ENCODE assay signal across 18 cellular contexts in the genomic region with DNA sequence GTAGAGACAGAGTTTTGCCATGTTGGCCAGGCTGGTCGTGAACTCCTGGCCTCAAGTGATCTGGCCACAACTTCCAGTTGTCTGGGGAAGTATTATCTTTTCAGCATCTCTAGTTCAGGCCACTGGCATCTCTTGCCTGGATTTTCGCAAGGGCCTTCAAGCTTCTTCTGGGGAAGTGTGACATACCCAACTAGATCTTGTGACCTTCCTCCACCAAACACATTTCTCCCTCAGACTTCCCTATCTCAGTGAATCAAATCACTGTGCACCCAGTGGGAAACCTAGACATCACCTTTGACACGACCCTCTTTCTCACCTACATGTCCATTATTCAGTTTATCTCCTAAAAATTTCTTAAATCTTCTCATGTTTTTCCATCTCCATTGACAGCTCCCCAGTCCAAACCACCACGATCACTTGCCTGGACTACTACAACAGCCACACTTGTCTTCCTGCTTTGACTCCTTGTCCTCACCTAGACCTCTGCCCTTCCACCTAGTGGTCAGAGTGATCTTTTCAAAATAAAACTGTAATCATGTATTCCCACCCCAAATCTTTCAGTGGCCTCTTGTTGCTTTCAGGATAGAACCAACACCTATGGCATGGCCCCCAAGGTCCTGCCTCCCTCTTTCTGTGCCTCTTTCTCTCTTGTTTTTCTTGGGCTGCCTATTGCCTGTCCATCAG. TPM values are rescaled to one million over a fixed set of nuclear protein-coding genes. Genes with fewer than 3 reads are reported as not detected.
DNase-seq lines count a peak whose midpoint lies in the region; ATAC-seq and TF ChIP-seq lines count a peak whose summit lies in the region.
"Had no signal": no experiment of that assay in that cellular context is flagged by ENCODE, and none has a peak within 500 bp of the region (broad histone marks: within the 10 kb centered on the region; RNA-seq: fewer than 3 reads in every experiment).

No MANE protein-coding gene starts in this region.

- H3K27me3 Mint-ChIP-seq in stimulated activated naive CD8-positive, alpha-beta T cell treated with anti-CD3 and anti-CD28 coated beads, Interleukin-15, Interleukin-2, amounts not matched to agents 100 ng/mL and 50 ng/mL, for 24 hours: no peaks in the 10 kb centered on the region
- no peaks in the 10 kb centered on the region for H3K27me3 Mint-ChIP-seq in stimulated activated naive CD8-positive, alpha-beta T cell treated with anti-CD3 and anti-CD28 coated beads, Interleukin-15, amount 100 ng/mL, for 72 hours
- H3K27me3 Mint-ChIP-seq in dendritic cell treated with granulocyte-macrophage colony-stimulating factor and Interleukin-4, amounts not matched to agents 40 ng/mL and 50 ng/mL, for 4 days: no peaks in the 10 kb centered on the region

- peaks cover 0 to 21% of the 10 kb centered on the region in 2 donors for H3K36me3 ChIP-seq in psoas muscle (ENCODE audit: insufficient read depth in 1 of 2, low read depth in 1 of 2)
- H3K36me3 ChIP-seq: vagina had no signal

- no peaks in the 10 kb centered on the region for H3K9me3 ChIP-seq in psoas muscle
- H3K9me3 ChIP-seq: esophagus muscularis mucosa, spleen, vagina had no signal

- no peak for TF ChIP-seq CTCF in psoas muscle (IDR thresholded peaks at IDR 0.05)

- H3K4me1 ChIP-seq in psoas muscle: peaks cover 6% of the 10 kb centered on the region

- H3K27me3 ChIP-seq in psoas muscle (ENCODE audit: insufficient read depth in 3 of 3, low read length in 2 of 3): no peaks in the 10 kb centered on the region
- H3K27me3 ChIP-seq: esophagus muscularis mucosa, hepatocyte, spleen, vagina had no signal

- ATAC-seq in stimulated activated naive CD8-positive, alpha-beta T cell treated with anti-CD3 and anti-CD28 coated beads, Interleukin-15, amount 100 ng/mL, for 72 hours: no peak
- ATAC-seq in HG03280 (IDR thresholded peaks at IDR 0.05; ENCODE audit: unreplicated experiment): no peak
- ATAC-seq in psoas muscle: no peak
- ATAC-seq: stimulated activated naive CD8-positive, alpha-beta T cell treated with anti-CD3 and anti-CD28 coated beads, Interleukin-15, Interleukin-2, amounts not matched to agents 100 U/mL and 50 U/mL, for 24 hours had no signal

- peak overlapping the region; percentile 7 for H3K27ac Mint-ChIP-seq in stimulated activated naive CD8-positive, alpha-beta T cell treated with anti-CD3 and anti-CD28 coated beads, Interleukin-15, Interleukin-2, amounts not matched to agents 100 ng/mL and 50 ng/mL, for 24 hours
- H3K27ac Mint-ChIP-seq in stimulated activated naive CD8-positive, alpha-beta T cell treated with anti-CD3 and anti-CD28 coated beads, Interleukin-15, amount 100 ng/mL, for 72 hours: no peak overlapping the region
- peak overlapping the region; percentile 58 for H3K27ac Mint-ChIP-seq in dendritic cell treated with granulocyte-macrophage colony-stimulating factor and Interleukin-4, amounts not matched to agents 40 ng/mL and 50 ng/mL, for 4 days

- H3K9me3 Mint-ChIP-seq in stimulated activated naive CD8-positive, alpha-beta T cell treated with anti-CD3 and anti-CD28 coated beads, Interleukin-15, Interleukin-2, amounts not matched to agents 100 ng/mL and 50 ng/mL, for 24 hours: no peaks in the 10 kb centered on the region
- H3K9me3 Mint-ChIP-seq in stimulated activated naive CD8-positive, alpha-beta T cell treated with anti-CD3 and anti-CD28 coated beads, Interleukin-15, amount 100 ng/mL, for 72 hours: no peaks in the 10 kb centered on the region
- no peaks in the 10 kb centered on the region for H3K9me3 Mint-ChIP-seq in dendritic cell treated with granulocyte-macrophage colony-stimulating factor and Interleukin-4, amounts not matched to agents 40 ng/mL and 50 ng/mL, for 4 days

- intact Hi-C loops in dendritic cell treated with granulocyte-macrophage colony-stimulating factor and Interleukin-4, amounts not matched to agents 40 ng/mL and 50 ng/mL, for 4 days (cut with micrococcal nuclease): no loop called here
- intact Hi-C loops in psoas muscle (cut with DNase I): no loop called here

- DNase-seq in stimulated activated naive CD8-positive, alpha-beta T cell treated with anti-CD3 and anti-CD28 coated beads, Interleukin-15, amount 100 ng/mL, for 72 hours: no peak
- peak; percentile 87 for DNase-seq in MV-4-11 (lab: John Stamatoyannopoulos, UW)
- DNase-seq in NCI-H2081 treated with DMSO at 0.1 percent for 48 hours (lab: John Stamatoyannopoulos, UW): no peak
- no peak for DNase-seq in NCI-H510A treated with DMSO at 0.1 percent for 48 hours (lab: John Stamatoyannopoulos, UW)
- DNase-seq in psoas muscle: no peak
- DNase-seq: activated CD4-positive, alpha-beta T cell treated with anti-CD3 and anti-CD28 coated beads for 1 hour; activated naive CD4-positive, alpha-beta T cell treated with Interleukin-2 at 50 U/mL for 16 hours; dermis blood vessel endothelial cell; NCI-H2029; spleen; stimulated activated naive CD8-positive, alpha-beta T cell treated with anti-CD3 and anti-CD28 coated beads, Interleukin-15, Interleukin-2, amounts not matched to agents 100 U/mL and 50 U/mL, for 24 hours; T-helper 2 cell had no signal

- H3K27ac ChIP-seq in psoas muscle: no peak overlapping the region
- H3K27ac ChIP-seq: esophagus muscularis mucosa, hepatocyte, spleen, vagina had no signal

- no peak overlapping the region for H3K4me3 ChIP-seq in psoas muscle
- H3K4me3 ChIP-seq: esophagus muscularis mucosa, hepatocyte, spleen, vagina had no signal

- H3K4me3 Mint-ChIP-seq in stimulated activated naive CD8-positive, alpha-beta T cell treated with anti-CD3 and anti-CD28 coated beads, Interleukin-15, Interleukin-2, amounts not matched to agents 100 ng/mL and 50 ng/mL, for 24 hours: no peak overlapping the region
- no peak overlapping the region for H3K4me3 Mint-ChIP-seq in stimulated activated naive CD8-positive, alpha-beta T cell treated with anti-CD3 and anti-CD28 coated beads, Interleukin-15, amount 100 ng/mL, for 72 hours
- H3K4me3 Mint-ChIP-seq in dendritic cell treated with granulocyte-macrophage colony-stimulating factor and Interleukin-4, amounts not matched to agents 40 ng/mL and 50 ng/mL, for 4 days: peak overlapping the region; percentile 1

- WGBS in psoas muscle, 3 donors: 74 to 86% (median 81%) methylated on average over 4 of the region's 4 CpGs

- H3K36me3 Mint-ChIP-seq in stimulated activated naive CD8-positive, alpha-beta T cell treated with anti-CD3 and anti-CD28 coated beads, Interleukin-15, Interleukin-2, amounts not matched to agents 100 ng/mL and 50 ng/mL, for 24 hours (ENCODE audit: low read depth): peaks cover 18% of the 10 kb centered on the region
- peaks cover 66% of the 10 kb centered on the region for H3K36me3 Mint-ChIP-seq in dendritic cell treated with granulocyte-macrophage colony-stimulating factor and Interleukin-4, amounts not matched to agents 40 ng/mL and 50 ng/mL, for 4 days (ENCODE audit: low read depth)

- H3K4me1 Mint-ChIP-seq in stimulated activated naive CD8-positive, alpha-beta T cell treated with anti-CD3 and anti-CD28 coated beads, Interleukin-15, Interleukin-2, amounts not matched to agents 100 ng/mL and 50 ng/mL, for 24 hours (ENCODE audit: low read depth): peaks cover 20% of the 10 kb centered on the region
- peaks cover 18% of the 10 kb centered on the region for H3K4me1 Mint-ChIP-seq in stimulated activated naive CD8-positive, alpha-beta T cell treated with anti-CD3 and anti-CD28 coated beads, Interleukin-15, amount 100 ng/mL, for 72 hours
- peaks cover 81% of the 10 kb centered on the region for H3K4me1 Mint-ChIP-seq in dendritic cell treated with granulocyte-macrophage colony-stimulating factor and Interleukin-4, amounts not matched to agents 40 ng/mL and 50 ng/mL, for 4 days (ENCODE audit: low read depth)

RNA-seq across cellular contexts. Expression of a gene that starts 3.3 kb away (rescaled TPM):
- total RNA-seq in psoas muscle: 1 to 10 TPM in 3 of 4 donors, under 1 TPM in 1; 0.89 to 1.9 (median 1.4) TPM
- polyA plus RNA-seq in psoas muscle: 1 to 10 TPM in 1 of 3 donors, under 1 TPM in 2; 0.62 to 2.0 (median 0.66) TPM

RNA-seq across cellular contexts. Expression of a gene that starts 3.8 kb away (rescaled TPM):
- 10 to 100 TPM; 24.3 to 56.5 (median 30.4) TPM for total RNA-seq in psoas muscle
- polyA plus RNA-seq in psoas muscle: 10 to 100 TPM; 18.8 to 80.9 (median 19.0) TPM

RNA-seq across cellular contexts. Expression of a gene that starts 6.9 kb away (rescaled TPM):
- 10 to 100 TPM; 31.5 to 52.8 (median 50.2) TPM for total RNA-seq in psoas muscle
- polyA plus RNA-seq in psoas muscle: 10 to 100 TPM; 39.5 to 74.3 (median 59.2) TPM

RNA-seq across cellular contexts. Expression of a gene that starts 8.8 kb away (rescaled TPM):
- total RNA-seq in psoas muscle: under 1 TPM in 3 of 4 donors, not detected in 1; 0.42 to 0.54 (median 0.50) TPM
- under 1 TPM in 2 of 3 donors, not detected in 1; 0.06 to 0.10 TPM for polyA plus RNA-seq in psoas muscle

RNA-seq across cellular contexts. Expression of a gene that starts 20.8 kb away (rescaled TPM):
- 1 to 10 TPM; 7.8 to 9.4 (median 8.8) TPM for total RNA-seq in psoas muscle
- 1 to 10 TPM; 5.7 to 8.8 (median 7.2) TPM for polyA plus RNA-seq in psoas muscle

Comparison
In these comparisons a context has a peak if more than half of its experiments do, and no peak if none do; other contexts are left out.
1. H3K27ac Mint-ChIP-seq: peak in stimulated activated naive CD8-positive, alpha-beta T cell treated with anti-CD3 and anti-CD28 coated beads, Interleukin-15, Interleukin-2, amounts not matched to agents 100 ng/mL and 50 ng/mL, for 24 hours (single experiment) and dendritic cell treated with granulocyte-macrophage colony-stimulating factor and Interleukin-4, amounts not matched to agents 40 ng/mL and 50 ng/mL, for 4 days (single experiment); none in stimulated activated naive CD8-positive, alpha-beta T cell treated with anti-CD3 and anti-CD28 coated beads, Interleukin-15, amount 100 ng/mL, for 72 hours (0 of 2).